Comparison of ENCODE assay signal across 15 cellular contexts in genomic region chr11:30879322-30880020, GRCh38.
DNase-seq lines count a peak whose midpoint lies in the region; ATAC-seq and TF ChIP-seq lines count a peak whose summit lies in the region.
"Had no signal": no experiment of that assay in that cellular context is flagged by ENCODE, and none has a peak within 500 bp of the region (broad histone marks: within the 10 kb centered on the region; RNA-seq: fewer than 3 reads in every experiment).

No MANE protein-coding gene starts in this region.

- no peak overlapping the region for H3K4me3 Mint-ChIP-seq in activated naive CD8-positive, alpha-beta T cell treated with anti-CD3 and anti-CD28 coated beads, Interleukin-2, amount 50 U/mL, for 24 hours
- H3K4me3 Mint-ChIP-seq: activated naive CD4-positive, alpha-beta T cell treated with anti-CD3 and anti-CD28 coated beads, Interleukin-2, amount 10 ng/mL, durations not matched to agents 7 days and 5 days; GM23338; stimulated activated naive CD8-positive, alpha-beta T cell treated with anti-CD3 and anti-CD28 coated beads, Interleukin-15, Interleukin-2, amounts not matched to agents 100 ng/mL and 50 ng/mL, for 24 hours had no signal

- TF ChIP-seq POLR2A in Peyer's patch (IDR thresholded peaks at IDR 0.05), result no peak

- H3K27ac ChIP-seq in colonic mucosa (no peak overlapping the region), Peyer's patch (no peak overlapping the region)
- H3K27ac ChIP-seq: KMS-11, SJSA1 had no signal

- no peaks in the 10 kb centered on the region for H3K9me3 ChIP-seq in colonic mucosa
- H3K9me3 ChIP-seq in Peyer's patch, result no peaks in the 10 kb centered on the region
- H3K9me3 ChIP-seq: SJSA1 had no signal

- H3K4me3 ChIP-seq in colonic mucosa, result no peak overlapping the region
- H3K4me3 ChIP-seq in Peyer's patch, result no peak overlapping the region
- H3K4me3 ChIP-seq: GM23338, SJSA1 had no signal

- ATAC-seq in activated naive CD8-positive, alpha-beta T cell treated with anti-CD3 and anti-CD28 coated beads, Interleukin-2, amount 50 U/mL, for 24 hours, result no peak
- ATAC-seq: GM23338 had no signal

- H3K36me3 ChIP-seq in colonic mucosa, result no peaks in the 10 kb centered on the region
- H3K36me3 ChIP-seq in Peyer's patch, result no peaks in the 10 kb centered on the region
- H3K36me3 ChIP-seq: SJSA1 had no signal

- H3K36me3 Mint-ChIP-seq in activated naive CD8-positive, alpha-beta T cell treated with anti-CD3 and anti-CD28 coated beads, Interleukin-2, amount 50 U/mL, for 24 hours (ENCODE audit: low read depth), result no peaks in the 10 kb centered on the region
- H3K36me3 Mint-ChIP-seq: activated naive CD4-positive, alpha-beta T cell treated with anti-CD3 and anti-CD28 coated beads, Interleukin-2, amount 10 ng/mL, durations not matched to agents 7 days and 5 days had no signal

- intact Hi-C loops in colonic mucosa (cut with DNase I), result no loop called here

- no peak overlapping the region for H3K27ac Mint-ChIP-seq in activated naive CD8-positive, alpha-beta T cell treated with anti-CD3 and anti-CD28 coated beads, Interleukin-2, amount 50 U/mL, for 24 hours
- H3K27ac Mint-ChIP-seq: activated naive CD4-positive, alpha-beta T cell treated with anti-CD3 and anti-CD28 coated beads, Interleukin-2, amount 10 ng/mL, durations not matched to agents 7 days and 5 days; GM23338; stimulated activated naive CD8-positive, alpha-beta T cell treated with anti-CD3 and anti-CD28 coated beads, Interleukin-15, Interleukin-2, amounts not matched to agents 100 ng/mL and 50 ng/mL, for 24 hours had no signal

- no peaks in the 10 kb centered on the region for H3K27me3 Mint-ChIP-seq in activated naive CD8-positive, alpha-beta T cell treated with anti-CD3 and anti-CD28 coated beads, Interleukin-2, amount 50 U/mL, for 24 hours
- H3K27me3 Mint-ChIP-seq: activated naive CD4-positive, alpha-beta T cell treated with anti-CD3 and anti-CD28 coated beads, Interleukin-2, amount 10 ng/mL, durations not matched to agents 7 days and 5 days had no signal

- peak; percentile 16 for DNase-seq in H4 (ENCODE audit: low spot score)
- peak; percentile 43 for DNase-seq in NCI-H2171 (lab: John Stamatoyannopoulos, UW)
- DNase-seq in colonic mucosa, result peak; percentile 20
- peak; percentile 19 for DNase-seq in mucosa of gallbladder (ENCODE audit: low spot score)
- DNase-seq in activated naive CD8-positive, alpha-beta T cell treated with anti-CD3 and anti-CD28 coated beads, Interleukin-2, amount 50 U/mL, for 24 hours, result no peak
- no peak for DNase-seq in Peyer's patch
- DNase-seq in midbrain (lab: John Stamatoyannopoulos, UW), result no peak
- no peak for DNase-seq in NCI-H1436 (lab: John Stamatoyannopoulos, UW)
- DNase-seq: activated naive CD4-positive, alpha-beta T cell treated with anti-CD3 and anti-CD28 coated beads, Interleukin-2, amount 10 ng/mL, durations not matched to agents 7 days and 5 days; NCI-H510A treated with DMSO at 0.1 percent for 48 hours; retina had no signal

- H3K4me1 ChIP-seq in colonic mucosa (no peaks in the 10 kb centered on the region), Peyer's patch (no peaks in the 10 kb centered on the region)
- H3K4me1 ChIP-seq: SJSA1 had no signal

- H3K4me1 Mint-ChIP-seq in activated naive CD8-positive, alpha-beta T cell treated with anti-CD3 and anti-CD28 coated beads, Interleukin-2, amount 50 U/mL, for 24 hours, result no peaks in the 10 kb centered on the region
- H3K4me1 Mint-ChIP-seq: activated naive CD4-positive, alpha-beta T cell treated with anti-CD3 and anti-CD28 coated beads, Interleukin-2, amount 10 ng/mL, durations not matched to agents 7 days and 5 days had no signal

- H3K9ac ChIP-seq in colonic mucosa (ENCODE audit: low read depth in 2 of 2, low read length in 2 of 2), result no peak overlapping the region
- H3K9ac ChIP-seq: KMS-11 had no signal

- H3K27me3 ChIP-seq in colonic mucosa (no peaks in the 10 kb centered on the region), Peyer's patch (no peaks in the 10 kb centered on the region)
- H3K27me3 ChIP-seq: SJSA1 had no signal

- TF ChIP-seq CTCF in colonic mucosa (IDR thresholded peaks at IDR 0.05) (no peak), Peyer's patch (IDR thresholded peaks at IDR 0.05) (no peak)

- H3K9me3 Mint-ChIP-seq in activated naive CD8-positive, alpha-beta T cell treated with anti-CD3 and anti-CD28 coated beads, Interleukin-2, amount 50 U/mL, for 24 hours, result no peaks in the 10 kb centered on the region
- H3K9me3 Mint-ChIP-seq: activated naive CD4-positive, alpha-beta T cell treated with anti-CD3 and anti-CD28 coated beads, Interleukin-2, amount 10 ng/mL, durations not matched to agents 7 days and 5 days; GM23338; stimulated activated naive CD8-positive, alpha-beta T cell treated with anti-CD3 and anti-CD28 coated beads, Interleukin-15, Interleukin-2, amounts not matched to agents 100 ng/mL and 50 ng/mL, for 24 hours had no signal

Comparison
In these comparisons a context has a peak if more than half of its experiments do, and no peak if none do; other contexts are left out.
1. DNase-seq: peak in H4 (single experiment), NCI-H2171 (single experiment), colonic mucosa (single experiment) and mucosa of gallbladder (single experiment); none in activated naive CD8-positive, alpha-beta T cell treated with anti-CD3 and anti-CD28 coated beads, Interleukin-2, amount 50 U/mL, for 24 hours (single experiment), Peyer's patch (0 of 3), midbrain (single experiment) and NCI-H1436 (single experiment).